ENCODE assay signal across 8 cellular contexts in genomic region chr19:38666662-38667448, GRCh38. TPM values are rescaled to one million over a fixed set of nuclear protein-coding genes. Genes with fewer than 3 reads are reported as not detected.
DNase-seq lines count a peak whose midpoint lies in the region; ATAC-seq and TF ChIP-seq lines count a peak whose summit lies in the region.

No MANE protein-coding gene starts in this region.

- no peaks in the 10 kb centered on the region for H3K36me3 ChIP-seq in neutrophil

- POLR2A ChIA-PET in CD4-positive, alpha-beta T cell (lab: Charles Lee) = interaction anchor here (0.5 to 2.9 kb wide), 3 partner anchors 10 to 183 kb away, joined by 3 to 11 read pairs (median 3); no protein-coding TSS in a partner anchor
- POLR2A ChIA-PET in activated CD4-positive, alpha-beta T cell treated with anti-CD3 and anti-CD28 coated beads, Interleukin-2, amount 10 ng/mL, durations not matched to agents 7 days and 5 days (lab: Charles Lee) = no interaction called here

- no peak overlapping the region for H3K27ac ChIP-seq in CD4-positive, alpha-beta T cell (ENCODE audit: low read depth, low read length)
- peak overlapping the region; percentile 88 for H3K27ac ChIP-seq in neutrophil

- peak; percentile 66 for ATAC-seq in CD4-positive, alpha-beta T cell (ENCODE audit: poor library complexity)
- ATAC-seq in HG03159 (IDR thresholded peaks at IDR 0.05; ENCODE audit: unreplicated experiment) = peak; percentile 56
- no peak for ATAC-seq in HG02610 (IDR thresholded peaks at IDR 0.05; ENCODE audit: unreplicated experiment)
- ATAC-seq in HG02759 (IDR thresholded peaks at IDR 0.05; ENCODE audit: unreplicated experiment) = no peak

- intact Hi-C loops in CD4-positive, alpha-beta T cell (cut with DNase I, micrococcal nuclease) = no loop called here

- H3K27me3 ChIP-seq in CD4-positive, alpha-beta T cell (ENCODE audit: control insufficient read depth, insufficient read depth, low read length) = peaks cover 3% of the 10 kb centered on the region
- no peaks in the 10 kb centered on the region for H3K27me3 ChIP-seq in neutrophil

- peak overlapping the region; percentile 59 for H3K27ac Mint-ChIP-seq in CD4-positive, alpha-beta T cell
- peak overlapping the region; percentile 68 for H3K27ac Mint-ChIP-seq in activated CD4-positive, alpha-beta T cell treated with anti-CD3 and anti-CD28 coated beads, Interleukin-2, amount 10 ng/mL, durations not matched to agents 7 days and 5 days

- peaks cover 94 to 95% of the 10 kb centered on the region in 2 experiments for H3K4me1 ChIP-seq in neutrophil (ENCODE audit: control insufficient read depth in 1 of 2, insufficient read depth in 1 of 2, low read depth in 1 of 2, low read length in 1 of 2)

- H3K27me3 Mint-ChIP-seq in CD4-positive, alpha-beta T cell = peaks cover 29% of the 10 kb centered on the region
- H3K27me3 Mint-ChIP-seq in activated CD4-positive, alpha-beta T cell treated with anti-CD3 and anti-CD28 coated beads, Interleukin-2, amount 10 ng/mL, durations not matched to agents 7 days and 5 days = no peaks in the 10 kb centered on the region

- H3K4me3 Mint-ChIP-seq in CD4-positive, alpha-beta T cell = peak overlapping the region; percentile 52
- no peak overlapping the region for H3K4me3 Mint-ChIP-seq in activated CD4-positive, alpha-beta T cell treated with anti-CD3 and anti-CD28 coated beads, Interleukin-2, amount 10 ng/mL, durations not matched to agents 7 days and 5 days

- no peak overlapping the region for H3K4me3 ChIP-seq in fibroblast of mammary gland (ENCODE audit: control insufficient read depth, low read depth, low read length)
- no peak overlapping the region for H3K4me3 ChIP-seq in neutrophil (ENCODE audit: low read depth in 1 of 2, low read length in 1 of 2)

- no peaks in the 10 kb centered on the region for H3K9me3 ChIP-seq in CD4-positive, alpha-beta T cell (ENCODE audit: control insufficient read depth, low read length)
- no peaks in the 10 kb centered on the region for H3K9me3 ChIP-seq in neutrophil

- no peaks in the 10 kb centered on the region for H3K9me3 Mint-ChIP-seq in CD4-positive, alpha-beta T cell
- H3K9me3 Mint-ChIP-seq in activated CD4-positive, alpha-beta T cell treated with anti-CD3 and anti-CD28 coated beads, Interleukin-2, amount 10 ng/mL, durations not matched to agents 7 days and 5 days = no peaks in the 10 kb centered on the region

- no peak for TF ChIP-seq CTCF in CD4-positive, alpha-beta T cell (IDR thresholded peaks at IDR 0.05)
- no peak for TF ChIP-seq CTCF in fibroblast of mammary gland (conservative IDR thresholded peaks at IDR 0.05; ENCODE audit: control insufficient read depth, insufficient read depth, low read depth, low read length)
- no peak for TF ChIP-seq CTCF in neutrophil (IDR thresholded peaks at IDR 0.05)

- CTCF ChIA-PET in CD4-positive, alpha-beta T cell (lab: Charles Lee) = interaction anchor here (0.8 to 1.0 kb wide), 2 partner anchors 20 to 103 kb away, joined by 3 read pairs; no protein-coding TSS in a partner anchor
- CTCF ChIA-PET in activated CD4-positive, alpha-beta T cell treated with anti-CD3 and anti-CD28 coated beads, Interleukin-2, amount 10 ng/mL, durations not matched to agents 7 days and 5 days (lab: Charles Lee) = interaction anchor here (0.9 kb wide), 1 partner anchor 103 kb away, joined by 3 read pairs; no protein-coding TSS in a partner anchor

- DNase-seq in CD4-positive, alpha-beta T cell = peak in 2 of 10 experiments; percentile 25 to 29
- peak; percentile 43 for DNase-seq in activated CD4-positive, alpha-beta T cell treated with anti-CD3 and anti-CD28 coated beads, Interleukin-2, amount 10 ng/mL, durations not matched to agents 7 days and 5 days
- peak; percentile 84 for DNase-seq in fibroblast of mammary gland (ENCODE audit: low read depth)
- DNase-seq in occipital lobe (lab: John Stamatoyannopoulos, UW) = no peak

- H3K4me1 Mint-ChIP-seq in CD4-positive, alpha-beta T cell (ENCODE audit: low read depth) = peaks cover 83% of the 10 kb centered on the region
- peaks cover 92% of the 10 kb centered on the region for H3K4me1 Mint-ChIP-seq in activated CD4-positive, alpha-beta T cell treated with anti-CD3 and anti-CD28 coated beads, Interleukin-2, amount 10 ng/mL, durations not matched to agents 7 days and 5 days

- H3K36me3 Mint-ChIP-seq in CD4-positive, alpha-beta T cell (ENCODE audit: low read depth) = no peaks in the 10 kb centered on the region
- peaks cover 47% of the 10 kb centered on the region for H3K36me3 Mint-ChIP-seq in activated CD4-positive, alpha-beta T cell treated with anti-CD3 and anti-CD28 coated beads, Interleukin-2, amount 10 ng/mL, durations not matched to agents 7 days and 5 days (ENCODE audit: low read depth)

RNA-seq across cellular contexts. Expression of gene ACTN4, which starts 19.4 kb away (rescaled TPM):
- 10 to 100 TPM; 70.3 to 84.0 TPM for total RNA-seq in CD4-positive, alpha-beta T cell
- total RNA-seq in activated CD4-positive, alpha-beta T cell treated with anti-CD3 and anti-CD28 coated beads, Interleukin-2, amount 10 ng/mL, durations not matched to agents 7 days and 5 days = 100 to 1,000 TPM; 337 to 354 TPM
- total RNA-seq in occipital lobe = 53.2 TPM

RNA-seq across cellular contexts. Expression of gene EIF3K, which starts 47.9 kb away (rescaled TPM):
- 100 to 1,000 TPM; 309 to 322 TPM for total RNA-seq in CD4-positive, alpha-beta T cell
- total RNA-seq in activated CD4-positive, alpha-beta T cell treated with anti-CD3 and anti-CD28 coated beads, Interleukin-2, amount 10 ng/mL, durations not matched to agents 7 days and 5 days = 100 to 1,000 TPM; 309 to 318 TPM
- 149 TPM for total RNA-seq in occipital lobe

RNA-seq across cellular contexts. Expression of gene MAP4K1, which starts 49.1 kb away (rescaled TPM):
- total RNA-seq in CD4-positive, alpha-beta T cell = 100 to 1,000 TPM; 173 to 185 TPM
- total RNA-seq in activated CD4-positive, alpha-beta T cell treated with anti-CD3 and anti-CD28 coated beads, Interleukin-2, amount 10 ng/mL, durations not matched to agents 7 days and 5 days = 100 to 1,000 TPM; 282 to 313 TPM
- total RNA-seq in occipital lobe = 0.16 TPM

Comparison
In these comparisons a context has a peak if more than half of its experiments do, and no peak if none do; other contexts are left out.
1. ATAC-seq: peak in CD4-positive, alpha-beta T cell (single experiment) and HG03159 (single experiment); none in HG02610 (single experiment) and HG02759 (single experiment).
2. RNA of gene MAP4K1, which starts 49.1 kb away (total RNA-seq): 282 to 313 TPM in activated CD4-positive, alpha-beta T cell treated with anti-CD3 and anti-CD28 coated beads, Interleukin-2, amount 10 ng/mL, durations not matched to agents 7 days and 5 days and 173 to 185 TPM in CD4-positive, alpha-beta T cell; 0.16 TPM in occipital lobe (single experiment); every median in the first group is over 100 times any median in the second.